In the genomic region with DNA sequence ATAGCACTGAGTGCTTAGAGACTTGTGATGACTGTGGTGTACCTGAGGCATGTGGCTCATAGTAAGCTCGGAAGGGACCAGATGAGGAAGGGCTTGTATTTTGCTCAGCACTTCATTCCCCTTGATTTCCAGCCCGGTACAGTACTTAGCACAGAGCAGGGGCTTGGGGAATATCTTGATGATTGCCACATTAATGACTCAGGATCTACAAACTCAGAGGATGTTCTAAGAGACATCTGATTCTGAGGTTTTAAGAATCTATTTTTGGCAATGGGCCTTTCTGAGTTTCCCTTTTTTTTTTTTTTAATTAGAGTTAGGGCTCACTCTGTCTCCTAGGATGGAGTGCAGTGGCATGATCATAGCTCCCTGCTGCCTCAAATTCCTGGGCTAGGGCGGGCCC, we compare ENCODE assay signal across 21 cellular contexts. TPM values are rescaled to one million over a fixed set of nuclear protein-coding genes. Genes with fewer than 3 reads are reported as not detected.
DNase-seq lines count a peak whose midpoint lies in the region; ATAC-seq and TF ChIP-seq lines count a peak whose summit lies in the region.
"Had no signal": no experiment of that assay in that cellular context is flagged by ENCODE, and none has a peak within 500 bp of the region (broad histone marks: within the 10 kb centered on the region; RNA-seq: fewer than 3 reads in every experiment).

No MANE protein-coding gene starts in this region.

- H3K4me3 ChIP-seq in AG10803 (ENCODE audit: low read length) (no peak overlapping the region), foreskin fibroblast (ENCODE audit: low read depth in 1 of 2, low read length in 2 of 2) (no peak overlapping the region), colonic mucosa (no peak overlapping the region), testis (no peak overlapping the region)
- H3K4me3 ChIP-seq: suprapubic skin had no signal

- ATAC-seq in GM18870 (IDR thresholded peaks at IDR 0.05; ENCODE audit: unreplicated experiment) (no peak), GM19324 (IDR thresholded peaks at IDR 0.05; ENCODE audit: low FRiP score, unreplicated experiment) (no peak)
- ATAC-seq: activated CD8-positive, alpha-beta T cell treated with anti-CD3 and anti-CD28 coated beads for 36 hours; sciatic nerve had no signal

- H3K9me3 ChIP-seq in colonic mucosa (no peaks in the 10 kb centered on the region), testis (no peaks in the 10 kb centered on the region)
- H3K9me3 ChIP-seq: suprapubic skin had no signal

- TF ChIP-seq POLR2A in testis (IDR thresholded peaks at IDR 0.05): no peak

- H3K4me1 ChIP-seq in colonic mucosa (no peaks in the 10 kb centered on the region), testis (no peaks in the 10 kb centered on the region)
- H3K4me1 ChIP-seq: suprapubic skin had no signal

- no peak overlapping the region for H3K9ac ChIP-seq in colonic mucosa (ENCODE audit: low read depth in 2 of 2, low read length in 2 of 2)

- H3K36me3 ChIP-seq in colonic mucosa: no peaks in the 10 kb centered on the region
- H3K36me3 ChIP-seq in testis (ENCODE audit: low read depth, missing control alignments): no peaks in the 10 kb centered on the region

- DNase-seq in AG10803 (ENCODE audit: low read depth) (peak; percentile 44), HS-5 (ENCODE audit: low read depth) (peak; percentile 48), RPMI7951 (ENCODE audit: low read depth) (peak; percentile 30), foreskin fibroblast (peak; percentile 39 to 65), colonic mucosa (no peak), testis (no peak)
- DNase-seq: activated CD8-positive, alpha-beta T cell treated with anti-CD3 and anti-CD28 coated beads for 36 hours; activated naive CD8-positive, alpha-beta T cell treated with anti-CD3 and anti-CD28 coated beads for 36 hours; activated T-cell treated with anti-CD3 and anti-CD28 coated beads, Interleukin-2, amount 50 U/mL, for 48 hours; C1 segment of cervical spinal cord; DMS79 treated with DMSO at 0.1 percent for 48 hours; effector CD4-positive, alpha-beta T cell; NCI-H1694 treated with DMSO at 0.1 percent for 48 hours; NCI-H446; occipital lobe; WERI-Rb-1 had no signal

- no peak overlapping the region for H3K27ac ChIP-seq in colonic mucosa
- H3K27ac ChIP-seq in testis: no peak overlapping the region
- H3K27ac ChIP-seq: suprapubic skin, WERI-Rb-1 had no signal

- H3K27me3 ChIP-seq in colonic mucosa (no peaks in the 10 kb centered on the region), testis (no peaks in the 10 kb centered on the region)
- H3K27me3 ChIP-seq: suprapubic skin had no signal

- TF ChIP-seq CTCF in AG10803 (conservative IDR thresholded peaks at IDR 0.05; ENCODE audit: low read length) (no peak), foreskin fibroblast (IDR thresholded peaks at IDR 0.05; ENCODE audit: low read depth, low read length) (no peak), colonic mucosa (IDR thresholded peaks at IDR 0.05) (no peak), testis (IDR thresholded peaks at IDR 0.05) (no peak)

- WGBS in testis, 2 donors: 77 to 85% methylated on average over 3 of the region's 3 CpGs

- intact Hi-C loops in colonic mucosa (cut with DNase I): no loop called here
- intact Hi-C loops in testis (cut with DNase I; ENCODE audit: low total_unique reads): no loop called here

RNA-seq across cellular contexts. Expression of a gene that starts 9.1 kb away (rescaled TPM):
- 2.6 and 4.8 TPM in 2 replicates for total RNA-seq in RPMI7951 (2014; rRNA removed; shearing (Covaris generic))
- total RNA-seq in colonic mucosa (1 to 10 TPM; 1.5 to 3.9 TPM), testis (10 to 100 TPM in 1 of 2 donors, 1 to 10 TPM in 1; 6.2 to 13.7 TPM)
- 11.1 TPM for polyA plus RNA-seq in testis (ENCODE audit: insufficient read depth, low read depth, low replicate concordance)
- total RNA-seq: mononuclear cell had no signal

RNA-seq across cellular contexts. Expression of a gene that starts 10.0 kb away (rescaled TPM):
- total RNA-seq in RPMI7951 (2014; rRNA removed; shearing (Covaris generic)): 4.9 and 6.2 TPM in 2 replicates
- total RNA-seq in colonic mucosa (10 to 100 TPM; 11.2 to 12.1 TPM), testis (10 to 100 TPM; 43.7 to 57.5 TPM)
- 40.9 TPM for polyA plus RNA-seq in testis (ENCODE audit: insufficient read depth, low read depth, low replicate concordance)

RNA-seq across cellular contexts. Expression of a gene that starts 16.6 kb away (rescaled TPM):
- total RNA-seq in RPMI7951 (2014; rRNA removed; shearing (Covaris generic)): 3.5 and 5.3 TPM in 2 replicates
- total RNA-seq in colonic mucosa (10 to 100 TPM; 17.7 to 28.8 TPM), testis (100 to 1,000 TPM; 202 to 241 TPM)
- 126 TPM for polyA plus RNA-seq in testis (ENCODE audit: insufficient read depth, low read depth, low replicate concordance)

RNA-seq across cellular contexts. Expression of a gene that starts 46.4 kb away (rescaled TPM):
- 83.4 and 90.4 TPM in 2 replicates for total RNA-seq in RPMI7951 (2014; rRNA removed; shearing (Covaris generic))
- total RNA-seq in colonic mucosa (10 to 100 TPM; 58.1 to 62.7 TPM), testis (100 to 1,000 TPM in 1 of 2 donors, 10 to 100 TPM in 1; 90.3 to 100 TPM)
- polyA plus RNA-seq in testis (ENCODE audit: insufficient read depth, low read depth, low replicate concordance): 68.7 TPM

RNA-seq across cellular contexts. Expression of a gene that starts 52.5 kb away (rescaled TPM):
- total RNA-seq in RPMI7951 (2014; rRNA removed; shearing (Covaris generic)): 84.8 and 110 TPM in 2 replicates
- 100 to 1,000 TPM; 149 to 174 TPM for total RNA-seq in colonic mucosa
- 100 to 1,000 TPM; 160 to 203 TPM for total RNA-seq in testis
- 280 TPM for polyA plus RNA-seq in testis (ENCODE audit: insufficient read depth, low read depth, low replicate concordance)

Comparison
In these comparisons a context has a peak if more than half of its experiments do, and no peak if none do; other contexts are left out.
1. DNase-seq: peak in AG10803 (single experiment), HS-5 (single experiment), RPMI7951 (single experiment) and foreskin fibroblast (2 of 2); none in colonic mucosa (single experiment) and testis (single experiment).
2. RNA of a gene that starts 16.6 kb away (total RNA-seq): 202 to 241 TPM in testis; 17.7 to 28.8 TPM in colonic mucosa and 3.5 to 5.3 TPM in RPMI7951; every median in the first group is over 4 times any median in the second.